20 cellular contexts compared by ENCODE assay signal in genomic region chr16:85358704-85359146, GRCh38.
"Had no signal": no experiment of that assay in that cellular context is flagged by ENCODE, and none has a peak within 500 bp of the region (broad histone marks: within the 10 kb centered on the region; RNA-seq: fewer than 3 reads in every experiment).

No MANE protein-coding gene starts in this region.

- H3K27me3 Mint-ChIP-seq: activated CD8-positive, alpha-beta T cell treated with anti-CD3 and anti-CD28 coated beads for 36 hours; activated naive CD4-positive, alpha-beta T cell treated with anti-CD3 and anti-CD28 coated beads, Interleukin-2, amount 50 U/mL, for 24 hours; type B pancreatic cell had no signal

- H3K4me3 Mint-ChIP-seq: activated CD4-positive, alpha-beta T cell treated with anti-CD3 and anti-CD28 coated beads, Interleukin-2, amount 10 ng/mL, durations not matched to agents 24 days and 14 days; activated CD8-positive, alpha-beta T cell treated with anti-CD3 and anti-CD28 coated beads for 36 hours; activated naive CD4-positive, alpha-beta T cell treated with anti-CD3 and anti-CD28 coated beads, Interleukin-2, amount 50 U/mL, for 24 hours; activated T-cell treated with anti-CD3 and anti-CD28 coated beads, Interleukin-2, amount 50 U/mL, for 24 hours; effector memory CD8-positive, alpha-beta T cell; nephron progenitor cell; stimulated activated naive CD8-positive, alpha-beta T cell treated with anti-CD3 and anti-CD28 coated beads, Interleukin-15, amount 100 ng/mL, for 72 hours; type B pancreatic cell had no signal

- ATAC-seq: activated CD8-positive, alpha-beta T cell treated with anti-CD3 and anti-CD28 coated beads for 36 hours; effector memory CD8-positive, alpha-beta T cell; stimulated activated naive CD8-positive, alpha-beta T cell treated with anti-CD3 and anti-CD28 coated beads, Interleukin-15, amount 100 ng/mL, for 72 hours had no signal

- DNase-seq: activated CD4-positive, alpha-beta T cell treated with anti-CD3 and anti-CD28 coated beads, Interleukin-2, amount 10 ng/mL, durations not matched to agents 24 days and 14 days; activated CD8-positive, alpha-beta T cell treated with anti-CD3 and anti-CD28 coated beads for 36 hours; activated effector memory CD4-positive, alpha-beta T cell treated with Interleukin-2 at 50 U/mL for 16 hours; activated T-cell treated with anti-CD3 and anti-CD28 coated beads, Interleukin-2, amount 50 U/mL, for 24 hours; effector memory CD8-positive, alpha-beta T cell; hippocampal formation; islet precursor cell; midbrain; nephron progenitor cell; stimulated activated CD4-positive, alpha-beta T cell treated with anti-CD3 and anti-CD28 coated beads, Interleukin-2, amount 100 ng/mL, for 24 hours; stimulated activated naive CD8-positive, alpha-beta T cell treated with anti-CD3 and anti-CD28 coated beads, Interleukin-15, amount 100 ng/mL, for 72 hours; T-helper 1 cell; T-helper 9 cell had no signal

- H3K36me3 ChIP-seq: adrenal gland, cardiac muscle cell, prostate gland, right atrium auricular region had no signal

- H3K4me3 ChIP-seq: adrenal gland, cardiac muscle cell, lung, prostate gland, right atrium auricular region had no signal

- H3K27ac ChIP-seq: cardiac muscle cell, prostate gland, right atrium auricular region had no signal

- H3K9me3 ChIP-seq: adrenal gland, prostate gland, right atrium auricular region had no signal

- H3K27me3 ChIP-seq: adrenal gland, cardiac muscle cell, right atrium auricular region had no signal

- H3K9me3 Mint-ChIP-seq: activated CD4-positive, alpha-beta T cell treated with anti-CD3 and anti-CD28 coated beads, Interleukin-2, amount 10 ng/mL, durations not matched to agents 24 days and 14 days; activated CD8-positive, alpha-beta T cell treated with anti-CD3 and anti-CD28 coated beads for 36 hours; activated naive CD4-positive, alpha-beta T cell treated with anti-CD3 and anti-CD28 coated beads, Interleukin-2, amount 50 U/mL, for 24 hours; activated T-cell treated with anti-CD3 and anti-CD28 coated beads, Interleukin-2, amount 50 U/mL, for 24 hours; effector memory CD8-positive, alpha-beta T cell; stimulated activated naive CD8-positive, alpha-beta T cell treated with anti-CD3 and anti-CD28 coated beads, Interleukin-15, amount 100 ng/mL, for 72 hours; type B pancreatic cell had no signal

- H3K36me3 Mint-ChIP-seq: activated naive CD4-positive, alpha-beta T cell treated with anti-CD3 and anti-CD28 coated beads, Interleukin-2, amount 50 U/mL, for 24 hours had no signal

- H3K4me1 Mint-ChIP-seq: activated CD4-positive, alpha-beta T cell treated with anti-CD3 and anti-CD28 coated beads, Interleukin-2, amount 10 ng/mL, durations not matched to agents 24 days and 14 days; activated naive CD4-positive, alpha-beta T cell treated with anti-CD3 and anti-CD28 coated beads, Interleukin-2, amount 50 U/mL, for 24 hours; stimulated activated naive CD8-positive, alpha-beta T cell treated with anti-CD3 and anti-CD28 coated beads, Interleukin-15, amount 100 ng/mL, for 72 hours had no signal

- H3K27ac Mint-ChIP-seq: activated CD4-positive, alpha-beta T cell treated with anti-CD3 and anti-CD28 coated beads, Interleukin-2, amount 10 ng/mL, durations not matched to agents 24 days and 14 days; activated CD8-positive, alpha-beta T cell treated with anti-CD3 and anti-CD28 coated beads for 36 hours; activated naive CD4-positive, alpha-beta T cell treated with anti-CD3 and anti-CD28 coated beads, Interleukin-2, amount 50 U/mL, for 24 hours; activated T-cell treated with anti-CD3 and anti-CD28 coated beads, Interleukin-2, amount 50 U/mL, for 24 hours; effector memory CD8-positive, alpha-beta T cell; nephron progenitor cell; stimulated activated naive CD8-positive, alpha-beta T cell treated with anti-CD3 and anti-CD28 coated beads, Interleukin-15, amount 100 ng/mL, for 72 hours; type B pancreatic cell had no signal
